Comparison of ENCODE assay signal across 8 cellular contexts in the genomic region with DNA sequence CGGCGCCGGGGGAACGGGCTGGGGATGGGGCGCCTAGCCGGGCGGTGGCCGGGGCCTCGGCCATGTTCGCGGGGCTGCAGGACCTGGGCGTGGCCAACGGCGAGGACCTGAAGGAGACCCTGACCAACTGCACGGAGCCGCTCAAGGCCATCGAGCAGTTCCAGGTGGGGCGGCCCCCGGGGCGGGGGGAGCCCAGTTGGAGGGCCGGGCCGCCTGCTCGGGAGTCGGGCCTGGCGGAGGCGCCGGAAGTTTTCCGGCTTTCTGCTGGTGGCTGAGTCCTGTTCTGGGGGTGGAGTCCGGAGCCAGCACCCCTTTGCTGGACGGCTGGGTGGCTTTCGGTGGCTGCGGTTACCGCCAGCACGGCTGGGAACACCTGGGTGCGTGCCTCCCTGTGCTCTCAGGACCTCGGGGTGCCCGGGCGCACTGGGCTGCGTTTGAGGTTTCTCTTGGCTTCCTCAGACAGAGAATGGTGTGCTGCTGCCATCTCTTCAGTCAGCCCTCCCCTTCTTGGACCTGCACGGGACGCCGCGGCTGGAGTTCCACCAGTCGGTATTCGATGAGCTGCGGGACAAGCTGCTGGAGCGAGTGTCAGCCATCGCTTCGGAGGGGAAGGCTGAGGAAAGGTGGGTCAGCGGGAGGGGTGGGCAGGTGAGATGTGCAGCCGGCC. TPM values are rescaled to one million over a fixed set of nuclear protein-coding genes. Genes with fewer than 3 reads are reported as not detected.
A peak's percentile ranks its signal among the peaks of the same experiment; 100 is the strongest.
DNase-seq lines count a peak whose midpoint lies in the region; ATAC-seq and TF ChIP-seq lines count a peak whose summit lies in the region.

No MANE protein-coding gene starts in this region.

- no peaks in the 10 kb centered on the region for H3K9me3 Mint-ChIP-seq in activated CD4-positive, alpha-beta T cell treated with anti-CD3 and anti-CD28 coated beads for 36 hours (ENCODE audit: low read depth)
- no peaks in the 10 kb centered on the region for H3K9me3 Mint-ChIP-seq in osteocyte (ENCODE audit: unreplicated experiment)

- H3K36me3 Mint-ChIP-seq in activated CD4-positive, alpha-beta T cell treated with anti-CD3 and anti-CD28 coated beads for 36 hours (ENCODE audit: low read depth) = peaks cover 9% of the 10 kb centered on the region
- H3K36me3 Mint-ChIP-seq in osteocyte (ENCODE audit: unreplicated experiment) = no peaks in the 10 kb centered on the region

- intact Hi-C loops in activated CD4-positive, alpha-beta T cell treated with anti-CD3 and anti-CD28 coated beads for 36 hours (cut with DNase I, micrococcal nuclease) = loop anchor here (1.0 to 2.0 kb wide), 11 partner anchors 14 to 773 kb away; partner anchors contain the start of genes TUBB4B (in 2 of the 2), ANAPC2 (in 1 of the 2), EXD3 (in 1 of the 2) and FBXW5 (in 1 of the 2)

- peaks cover 18% of the 10 kb centered on the region for H3K4me1 Mint-ChIP-seq in activated CD4-positive, alpha-beta T cell treated with anti-CD3 and anti-CD28 coated beads for 36 hours
- H3K4me1 Mint-ChIP-seq in osteocyte (ENCODE audit: unreplicated experiment) = peaks cover 15% of the 10 kb centered on the region

- H3K27ac Mint-ChIP-seq in activated CD4-positive, alpha-beta T cell treated with anti-CD3 and anti-CD28 coated beads for 36 hours = peak overlapping the region; percentile 81
- peak overlapping the region; percentile 41 for H3K27ac Mint-ChIP-seq in osteocyte (ENCODE audit: unreplicated experiment)

- peak; percentile 55 for DNase-seq in activated CD4-positive, alpha-beta T cell treated with anti-CD3 and anti-CD28 coated beads for 36 hours
- DNase-seq in activated CD4-positive, alpha-beta T cell treated with anti-CD3 and anti-CD28 coated beads, Interleukin-2, amount 50 U/mL, for 4 hours = no peak
- DNase-seq in T-helper 2 cell = peak in 3 of 5 experiments; percentile 12 to 38 (median 27)
- DNase-seq in foreskin fibroblast = peak; percentile 15 to 58
- no peak for DNase-seq in osteocyte (ENCODE audit: extremely low spot score, unreplicated experiment)
- DNase-seq in GM19238 (ENCODE audit: insufficient read length, low spot score) = no peak

- CTCF ChIA-PET in activated CD4-positive, alpha-beta T cell treated with anti-CD3 and anti-CD28 coated beads for 36 hours (lab: Charles Lee) = interaction anchor here (0.6 to 1.5 kb wide), 7 partner anchors 10 to 502 kb away, joined by 3 to 6 read pairs (median 3); partner anchors contain the start of gene TPRN

- TF ChIP-seq CTCF in foreskin fibroblast (IDR thresholded peaks at IDR 0.05; ENCODE audit: low read depth, low read length) (no peak), osteocyte (IDR thresholded peaks at IDR 0.05) (no peak)

- POLR2A ChIA-PET in activated CD4-positive, alpha-beta T cell treated with anti-CD3 and anti-CD28 coated beads for 36 hours (lab: Charles Lee) = interaction anchor here (0.7 to 3.2 kb wide), 6 partner anchors 12 to 51 kb away, joined by 3 to 31 read pairs (median 5); partner anchors contain the start of gene TUBB4B

- H3K4me3 Mint-ChIP-seq in activated CD4-positive, alpha-beta T cell treated with anti-CD3 and anti-CD28 coated beads for 36 hours = peak overlapping the region; percentile 87
- peak overlapping the region; percentile 85 for H3K4me3 Mint-ChIP-seq in osteocyte (ENCODE audit: unreplicated experiment)

- no peaks in the 10 kb centered on the region for H3K27me3 Mint-ChIP-seq in activated CD4-positive, alpha-beta T cell treated with anti-CD3 and anti-CD28 coated beads for 36 hours
- H3K27me3 Mint-ChIP-seq in osteocyte (ENCODE audit: unreplicated experiment) = no peaks in the 10 kb centered on the region

- peak overlapping the region; percentile 92 to 93 for H3K4me3 ChIP-seq in foreskin fibroblast (ENCODE audit: low read depth in 1 of 2, low read length in 2 of 2)

- ATAC-seq in activated CD4-positive, alpha-beta T cell treated with anti-CD3 and anti-CD28 coated beads for 36 hours = no peak
- peak; percentile 25 for ATAC-seq in HG03135 (IDR thresholded peaks at IDR 0.05; ENCODE audit: unreplicated experiment)
- no peak for ATAC-seq in GM18873 (IDR thresholded peaks at IDR 0.05; ENCODE audit: low FRiP score, unreplicated experiment)

RNA-seq across cellular contexts. Expression of gene NELFB, which starts 0.5 kb away (rescaled TPM):
- 10 to 100 TPM; 41.4 to 54.1 TPM for total RNA-seq in activated CD4-positive, alpha-beta T cell treated with anti-CD3 and anti-CD28 coated beads for 36 hours
- 54.1 and 57.6 TPM in 2 replicates for total RNA-seq in osteocyte

RNA-seq across cellular contexts. Expression of gene STPG3, which starts 4.5 kb away (rescaled TPM):
- not detected for total RNA-seq in activated CD4-positive, alpha-beta T cell treated with anti-CD3 and anti-CD28 coated beads for 36 hours
- 0.50 and 0.78 TPM in 2 replicates for total RNA-seq in osteocyte

RNA-seq across cellular contexts. Expression of gene TUBB4B, which starts 14.5 kb away (rescaled TPM):
- total RNA-seq in activated CD4-positive, alpha-beta T cell treated with anti-CD3 and anti-CD28 coated beads for 36 hours = 100 to 1,000 TPM; 264 to 278 TPM
- total RNA-seq in osteocyte = 132 and 136 TPM in 2 replicates

RNA-seq across cellular contexts. Expression of gene TOR4A, which starts 21.9 kb away (rescaled TPM):
- 1 to 10 TPM; 2.6 to 3.4 TPM for total RNA-seq in activated CD4-positive, alpha-beta T cell treated with anti-CD3 and anti-CD28 coated beads for 36 hours
- 1.2 and 1.9 TPM in 2 replicates for total RNA-seq in osteocyte

RNA-seq across cellular contexts. Expression of gene SLC34A3, which starts 24.9 kb away (rescaled TPM):
- total RNA-seq in activated CD4-positive, alpha-beta T cell treated with anti-CD3 and anti-CD28 coated beads for 36 hours = not detected
- total RNA-seq in osteocyte = not detected in 2 replicates

Comparison
In these comparisons a context has a peak if more than half of its experiments do, and no peak if none do; other contexts are left out.
1. DNase-seq: peak in activated CD4-positive, alpha-beta T cell treated with anti-CD3 and anti-CD28 coated beads for 36 hours (single experiment), T-helper 2 cell (3 of 5) and foreskin fibroblast (2 of 2); none in activated CD4-positive, alpha-beta T cell treated with anti-CD3 and anti-CD28 coated beads, Interleukin-2, amount 50 U/mL, for 4 hours (0 of 2), osteocyte (single experiment) and GM19238 (single experiment).